Comparison of ENCODE assay signal across 22 cellular contexts in the genomic region with DNA sequence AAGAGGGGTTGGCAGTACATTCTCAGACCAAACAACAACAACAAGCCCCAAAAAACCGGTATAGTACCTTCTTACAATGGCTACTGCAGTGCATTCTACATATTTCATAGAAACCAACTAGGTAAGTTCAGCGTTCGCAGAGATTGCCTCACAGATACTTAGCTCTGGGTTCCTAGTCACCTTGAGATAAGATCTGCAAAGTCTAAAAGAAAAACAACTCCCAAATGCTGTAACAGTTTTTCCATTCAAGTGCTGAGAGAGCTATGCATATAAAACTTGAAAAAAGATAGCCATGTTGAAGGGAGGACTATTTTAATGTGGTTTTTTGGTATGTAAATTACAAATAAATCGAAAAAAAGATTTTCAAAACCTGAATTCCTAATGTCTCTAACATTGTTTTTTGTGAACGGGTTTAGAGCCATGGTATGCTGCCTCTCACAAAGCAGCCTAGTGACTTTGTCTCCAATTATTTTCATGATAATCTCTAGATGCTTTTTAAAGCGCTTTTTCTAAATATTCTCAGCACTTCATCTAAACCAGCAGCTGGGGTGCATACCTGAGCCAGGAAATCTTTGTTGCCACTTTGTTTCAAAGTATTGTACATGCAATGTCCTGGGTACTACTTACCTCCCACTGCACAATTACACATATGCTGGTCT. TPM values are rescaled to one million over a fixed set of nuclear protein-coding genes. Genes with fewer than 3 reads are reported as not detected.
DNase-seq lines count a peak whose midpoint lies in the region; ATAC-seq, FAIRE-seq and TF ChIP-seq lines count a peak whose summit lies in the region.
"Had no signal": no experiment of that assay in that cellular context is flagged by ENCODE, and none has a peak within 500 bp of the region (broad histone marks: within the 10 kb centered on the region; RNA-seq: fewer than 3 reads in every experiment).

No MANE protein-coding gene starts in this region.

- peaks cover 19% of the 10 kb centered on the region for H3K36me3 Mint-ChIP-seq in activated naive CD4-positive, alpha-beta T cell treated with anti-CD3 and anti-CD28 coated beads, Interleukin-2, amount 50 U/mL, for 24 hours
- H3K36me3 Mint-ChIP-seq in stimulated activated memory B cell treated with anti-CD40 and anti-IgM and Interleukin-4, amounts not matched to agents 10 μg/mL and 1 μg/mL and 100 μg/mL, for 72 hours: peaks cover 46% of the 10 kb centered on the region

- H3K27me3 Mint-ChIP-seq in activated naive CD4-positive, alpha-beta T cell treated with anti-CD3 and anti-CD28 coated beads, Interleukin-2, amount 50 U/mL, for 24 hours: no peaks in the 10 kb centered on the region
- no peaks in the 10 kb centered on the region for H3K27me3 Mint-ChIP-seq in stimulated activated memory B cell treated with anti-CD40 and anti-IgM and Interleukin-4, amounts not matched to agents 10 μg/mL and 1 μg/mL and 100 μg/mL, for 72 hours

- H3K4me3 Mint-ChIP-seq in activated naive CD4-positive, alpha-beta T cell treated with anti-CD3 and anti-CD28 coated beads, Interleukin-2, amount 50 U/mL, for 24 hours: no peak overlapping the region
- no peak overlapping the region for H3K4me3 Mint-ChIP-seq in stimulated activated memory B cell treated with anti-CD40 and anti-IgM and Interleukin-4, amounts not matched to agents 10 μg/mL and 1 μg/mL and 100 μg/mL, for 72 hours
- H3K4me3 Mint-ChIP-seq: CD14-positive monocyte, HFFc6 had no signal

- DNase-seq in activated naive CD4-positive, alpha-beta T cell treated with Interleukin-2 at 50 U/mL for 16 hours: no peak
- DNase-seq in M059J (ENCODE audit: low read depth) (peak; percentile 3), fibroblast of villous mesenchyme (ENCODE audit: low read depth) (peak; percentile 57), RCC 7860 (ENCODE audit: low spot score) (no peak)
- DNase-seq: 8988T, COR-L47, GDM1, HFFc6, MG63, NCI-H1048, NCI-H1436, NCI-H1930, NCI-H226, NCI-H524, NCI-H82 had no signal

- no peak overlapping the region for H3K4me3 ChIP-seq in fibroblast of villous mesenchyme (ENCODE audit: low read depth, low read length)
- H3K4me3 ChIP-seq: MG63, SJSA1 had no signal

- H3K4me1 Mint-ChIP-seq in activated naive CD4-positive, alpha-beta T cell treated with anti-CD3 and anti-CD28 coated beads, Interleukin-2, amount 50 U/mL, for 24 hours: peaks cover 34% of the 10 kb centered on the region
- H3K4me1 Mint-ChIP-seq in stimulated activated memory B cell treated with anti-CD40 and anti-IgM and Interleukin-4, amounts not matched to agents 10 μg/mL and 1 μg/mL and 100 μg/mL, for 72 hours: peaks cover 8% of the 10 kb centered on the region

- ATAC-seq in stimulated activated memory B cell treated with anti-CD40 and anti-IgM and Interleukin-4, amounts not matched to agents 10 μg/mL and 1 μg/mL and 100 μg/mL, for 72 hours: no peak
- ATAC-seq in GM21529 (IDR thresholded peaks at IDR 0.05; ENCODE audit: unreplicated experiment) (no peak), GM19023 (IDR thresholded peaks at IDR 0.05; ENCODE audit: unreplicated experiment) (no peak)

- no peak for FAIRE-seq in RCC 7860 (lab: Jason Lieb, UNC)
- FAIRE-seq: H1 had no signal

- no peak for TF ChIP-seq CTCF in fibroblast of villous mesenchyme (IDR thresholded peaks at IDR 0.05; ENCODE audit: insufficient read depth, low read depth, low read length)

- peak overlapping the region; percentile 78 for H3K27ac Mint-ChIP-seq in activated naive CD4-positive, alpha-beta T cell treated with anti-CD3 and anti-CD28 coated beads, Interleukin-2, amount 50 U/mL, for 24 hours
- H3K27ac Mint-ChIP-seq in stimulated activated memory B cell treated with anti-CD40 and anti-IgM and Interleukin-4, amounts not matched to agents 10 μg/mL and 1 μg/mL and 100 μg/mL, for 72 hours: peak overlapping the region; percentile 42
- H3K27ac Mint-ChIP-seq: CD14-positive monocyte, HFFc6 had no signal

- H3K9me3 Mint-ChIP-seq in activated naive CD4-positive, alpha-beta T cell treated with anti-CD3 and anti-CD28 coated beads, Interleukin-2, amount 50 U/mL, for 24 hours: no peaks in the 10 kb centered on the region
- H3K9me3 Mint-ChIP-seq in stimulated activated memory B cell treated with anti-CD40 and anti-IgM and Interleukin-4, amounts not matched to agents 10 μg/mL and 1 μg/mL and 100 μg/mL, for 72 hours: peaks cover 6% of the 10 kb centered on the region
- H3K9me3 Mint-ChIP-seq: HFFc6 had no signal

RNA-seq across cellular contexts. Expression of a gene that starts 56.6 kb away (rescaled TPM):
- total RNA-seq in M059J (2014; rRNA removed; shearing (Covaris generic)): not detected in 2 replicates
- 9.5 and 15.5 TPM in 2 replicates for total RNA-seq in fibroblast of villous mesenchyme

Comparison
In these comparisons a context has a peak if more than half of its experiments do, and no peak if none do; other contexts are left out.
1. DNase-seq: peak in M059J (single experiment) and fibroblast of villous mesenchyme (single experiment); none in activated naive CD4-positive, alpha-beta T cell treated with Interleukin-2 at 50 U/mL for 16 hours (single experiment) and RCC 7860 (single experiment).
2. RNA of a gene that starts 56.6 kb away (total RNA-seq): 9.5 to 15.5 TPM in fibroblast of villous mesenchyme; not detected in M059J; every median in the first group is over 10 times any median in the second.